In genomic region chr22:50305393-50305657, GRCh38 we compare ENCODE assay signal across 6 cellular contexts. TPM values are rescaled to one million over a fixed set of nuclear protein-coding genes. Genes with fewer than 3 reads are reported as not detected.
DNase-seq lines count a peak whose midpoint lies in the region; ATAC-seq, FAIRE-seq and TF ChIP-seq lines count a peak whose summit lies in the region.

No MANE protein-coding gene starts in this region.

- peak overlapping the region; percentile 61 for H4K91ac ChIP-seq in H1 (replicated peaks; ENCODE audit: insufficient read length, low read length)

- no peak for DNase-seq in HFFc6
- no peak for DNase-seq in H1 (ENCODE audit: low read depth in 1 of 2, low spot score in 2 of 2)
- no peak for DNase-seq in gastrocnemius medialis
- DNase-seq in HCEC 1CT = no peak
- no peak for DNase-seq in frontal cortex (ENCODE audit: low spot score in 2 of 2)

- no peaks in the 10 kb centered on the region; a peak in 2 of 7 replicates for H3K27me3 ChIP-seq in H1 (replicated peaks in 1 of 4; ENCODE audit: control insufficient read depth in 3 of 4, extremely low read depth in 1 of 4, insufficient read depth in 3 of 4, low read length in 3 of 4)
- H3K27me3 ChIP-seq in gastrocnemius medialis = peaks cover 0 to 5% (median 4%) of the 10 kb centered on the region in 3 donors

- H3K4me3 ChIP-seq in H1 (ENCODE audit: extremely low read depth in 1 of 4, insufficient read depth in 2 of 4, low read depth in 3 of 4, low read length in 4 of 4) (peak overlapping the region in 1 of 4 experiments; percentile 70; a peak in 1 of 8 replicates), gastrocnemius medialis (peak overlapping the region in 2 of 4 donors; percentile 59)

- H3K27me3 Mint-ChIP-seq in HFFc6 (ENCODE audit: insufficient read depth) = peaks cover 4% of the 10 kb centered on the region

- H3K4me1 Mint-ChIP-seq in HFFc6 (ENCODE audit: low read depth) = peaks cover 57% of the 10 kb centered on the region

- ATAC-seq in gastrocnemius medialis = no peak
- ATAC-seq in GM21526 (IDR thresholded peaks at IDR 0.05; ENCODE audit: low FRiP score, unreplicated experiment) = no peak

- peak overlapping the region in 1 of 2 experiments; percentile 4; a peak in 1 of 4 replicates for H3K4me2 ChIP-seq in H1 (ENCODE audit: insufficient read depth in 1 of 2, low read depth in 2 of 2, low read length in 2 of 2)

- no peak for FAIRE-seq in H1 (lab: Jason Lieb, UNC)
- no peak for FAIRE-seq in frontal cortex (lab: Jason Lieb, UNC)

- H4K5ac ChIP-seq in H1 (ENCODE audit: insufficient read length, low read depth, low read length) = no peak overlapping the region

- H3K23me2 ChIP-seq in H1 (ENCODE audit: low read depth, low read length) = peaks cover 4% of the 10 kb centered on the region; the same call in 1 of the 2 replicates

- no peak overlapping the region for H3K9ac ChIP-seq in H1 (replicated peaks in 1 of 4; ENCODE audit: extremely low read depth in 1 of 4, low read depth in 3 of 4, low read length in 3 of 4)

- POLR2A ChIA-PET in H1 (lab: Charles Lee; ENCODE audit: partially characterized antibody) = interaction anchor here (0.7 to 2.4 kb wide), 2 partner anchors 11 to 16 kb away, joined by 3 to 15 read pairs; no protein-coding TSS in a partner anchor

- no peak overlapping the region for H3K14ac ChIP-seq in H1 (ENCODE audit: insufficient read length)

- CTCF ChIA-PET in H1 (lab: Charles Lee; ENCODE audit: partially characterized antibody) = interaction anchor here (1.0 to 3.2 kb wide), 7 partner anchors 8 to 53 kb away, joined by 3 to 16 read pairs (median 7); no protein-coding TSS in a partner anchor

- TF ChIP-seq EP300 in H1 (IDR thresholded peaks at IDR 0.05; ENCODE audit: borderline replicate concordance in 1 of 2, low read depth in 2 of 2, low read length in 2 of 2) = no peak

- TF ChIP-seq POLR2A in H1 (IDR thresholded peaks at IDR 0.05; ENCODE audit: control extremely low read depth in 1 of 2, low read depth in 2 of 2, low read length in 2 of 2) (no peak), gastrocnemius medialis (IDR thresholded peaks at IDR 0.05) (no peak)

- peak overlapping the region; percentile 28; the same call in 1 of the 2 replicates for H3K27ac ChIP-seq in H1 (ENCODE audit: low read depth, low read length)
- H3K27ac ChIP-seq in gastrocnemius medialis = peak overlapping the region; percentile 51 to 75 (median 60)

- H3K79me1 ChIP-seq in H1 (ENCODE audit: low read depth, low read length) = peaks cover 4% of the 10 kb centered on the region

- H2BK120ac ChIP-seq in H1 (replicated peaks; ENCODE audit: low read depth, low read length) = peak overlapping the region; percentile 43

- peaks cover 3 to 39% (median 25%) of the 10 kb centered on the region in 4 experiments for H3K4me1 ChIP-seq in H1 (replicated peaks in 1 of 4; ENCODE audit: control insufficient read depth in 3 of 4, insufficient read depth in 4 of 4, low read length in 3 of 4)
- H3K4me1 ChIP-seq in gastrocnemius medialis = peaks cover 16 to 34% of the 10 kb centered on the region in 2 donors

- peak overlapping the region; percentile 93 for H3K27ac Mint-ChIP-seq in HFFc6

- in situ Hi-C loops in gastrocnemius medialis (cut with MboI; ENCODE audit: low sequenced_read_pairs in 4 of 4) = no loop called here

- H3K23ac ChIP-seq in H1 (ENCODE audit: insufficient read length) = no peak overlapping the region

- peaks cover 0 to 8% of the 10 kb centered on the region in 2 experiments; a peak in 2 of 4 replicates for H3K79me2 ChIP-seq in H1 (ENCODE audit: control insufficient read depth in 1 of 2, insufficient read depth in 2 of 2, low read length in 2 of 2)

- H2AK5ac ChIP-seq in H1 (ENCODE audit: low read depth, low read length) = peak overlapping the region; percentile 54

- H2BK20ac ChIP-seq in H1 (ENCODE audit: low read length) = no peak overlapping the region

- H2BK5ac ChIP-seq in H1 (ENCODE audit: low read depth, low read length) = 0 out of 2 replicates have a peak overlapping the region, but pooled peaks have one; percentile 39

- no peak for TF ChIP-seq RAD21 in H1 (IDR thresholded peaks at IDR 0.05 in 1 of 2, conservative IDR thresholded peaks at IDR 0.05 in 1 of 2; ENCODE audit: low read depth in 2 of 2, low read length in 2 of 2)

- no peaks in the 10 kb centered on the region for H3K36me3 Mint-ChIP-seq in HFFc6 (ENCODE audit: low read depth)

- TF ChIP-seq CTCF in HFFc6 (IDR thresholded peaks at IDR 0.05) (no peak), H1 (IDR thresholded peaks at IDR 0.05; ENCODE audit: control extremely low read depth in 1 of 3, insufficient read depth in 1 of 3, low read depth in 1 of 3, low read length in 3 of 3) (no peak), gastrocnemius medialis (IDR thresholded peaks at IDR 0.05 in 4 of 5, conservative IDR thresholded peaks at IDR 0.05 in 1 of 5) (no peak)

- H4K8ac ChIP-seq in H1 (ENCODE audit: extremely low read depth, insufficient read depth, low read length) = no peak overlapping the region

- no peak overlapping the region for H3K4ac ChIP-seq in H1 (replicated peaks; ENCODE audit: insufficient read length, low read depth, low read length)

- WGBS in H1 (ENCODE audit: extremely low coverage in 1 of 2, insufficient coverage in 1 of 2, insufficient read length in 1 of 2, insufficient replicate concordance in 2 of 2, low coverage in 1 of 2, low lambda C conversion rate in 2 of 2, missing lambda C conversion rate in 1 of 2), 2 experiments = 90% methylated on average over 9 of the region's 9 CpGs; no CpG with 5 or more reads in 1 of the 2 experiments

- H3K9me3 ChIP-seq in H1 (ENCODE audit: insufficient read depth in 2 of 2, low read depth in 1 of 2, low read length in 1 of 2) = no peaks in the 10 kb centered on the region; a peak in 1 of 4 replicates
- no peaks in the 10 kb centered on the region for H3K9me3 ChIP-seq in gastrocnemius medialis

- H3K36me3 ChIP-seq in H1 (ENCODE audit: control insufficient read depth in 2 of 4, insufficient read depth in 4 of 4, low read length in 3 of 4) = no peaks in the 10 kb centered on the region
- no peaks in the 10 kb centered on the region for H3K36me3 ChIP-seq in gastrocnemius medialis

- H2BK12ac ChIP-seq in H1 (ENCODE audit: low read depth, low read length) = no peak overlapping the region; the same call in 1 of the 2 replicates

- no peaks in the 10 kb centered on the region for H3K9me3 Mint-ChIP-seq in HFFc6

- peak overlapping the region; percentile 92; the same call in 1 of the 2 replicates for H2BK15ac ChIP-seq in H1 (ENCODE audit: low read length)

- H2AFZ ChIP-seq in H1 (ENCODE audit: low read length) = no peak overlapping the region

- peaks cover 8 to 24% of the 10 kb centered on the region in 2 experiments for H4K20me1 ChIP-seq in H1 (replicated peaks in 1 of 2; ENCODE audit: control insufficient read depth in 1 of 2, insufficient read depth in 2 of 2, low read length in 2 of 2)

- intact Hi-C loops in gastrocnemius medialis (cut with DNase I; ENCODE audit: low total_unique reads) = no loop called here

- no peak overlapping the region for H3K56ac ChIP-seq in H1 (replicated peaks; ENCODE audit: insufficient read length, low read depth, low read length)

- peak overlapping the region; percentile 92 for H3K4me3 Mint-ChIP-seq in HFFc6

- no peak overlapping the region; the same call in 1 of the 2 replicates for H3K18ac ChIP-seq in H1 (ENCODE audit: extremely low read depth, low read length)

RNA-seq across cellular contexts. Expression of gene PLXNB2, which starts 2.1 kb away (rescaled TPM):
- 100 to 1,000 TPM; 280 to 370 (median 291) TPM for total RNA-seq in HFFc6 (2021; fragmentation: NEBNext Ultra II Directional; extraction: Animal tissue kit (Norgen Biotek cat#: 25700))
- 92.8 and 106 TPM in 2 replicates for total RNA-seq in H1 (2021; fragmentation: NEBNext Ultra II Directional; extraction: Animal tissue kit (Norgen Biotek cat#: 25700))
- 58.3 and 83.3 TPM in 2 replicates for polyA plus RNA-seq in H1 (2011; rRNA removed)
- 58.5 TPM for polyA plus RNA-seq in H1 (2011; cell fraction: cytosol; rRNA removed)
- 226 TPM for polyA plus RNA-seq in H1 (2011; cell fraction: nucleus; rRNA removed)
- polyA plus RNA-seq in H1 (2012, experiment 1 of 2) = 63.1 to 97.9 TPM (median 90.3 TPM) in 4 replicates
- 97.7 TPM for polyA plus RNA-seq in H1 (2012, experiment 2 of 2)
- polyA plus RNA-seq in H1 (2013, experiment 1 of 2) = 115 TPM
- 92.5 TPM for polyA plus RNA-seq in H1 (2013, experiment 2 of 2)
- 71.0 and 71.3 TPM in 2 replicates for polyA minus RNA-seq in H1 (2011; rRNA and poly(A)+ RNA removed)
- 70.6 TPM for polyA minus RNA-seq in H1 (2011; cell fraction: cytosol; rRNA and poly(A)+ RNA removed)
- 62.9 TPM for polyA minus RNA-seq in H1 (2011; cell fraction: nucleus; rRNA and poly(A)+ RNA removed)
- 10 to 100 TPM in 1 of 4 donors, 1 to 10 TPM in 3; 8.0 to 11.8 (median 9.0) TPM for total RNA-seq in gastrocnemius medialis
- total RNA-seq in frontal cortex = 44.4 TPM

RNA-seq across cellular contexts. Expression of gene DENND6B, which starts 21.5 kb away (rescaled TPM):
- 1 to 10 TPM; 1.4 to 2.5 (median 1.9) TPM for total RNA-seq in HFFc6 (2021; fragmentation: NEBNext Ultra II Directional; extraction: Animal tissue kit (Norgen Biotek cat#: 25700))
- total RNA-seq in H1 (2021; fragmentation: NEBNext Ultra II Directional; extraction: Animal tissue kit (Norgen Biotek cat#: 25700)) = 1.1 TPM in 2 replicates
- polyA plus RNA-seq in H1 (2011; rRNA removed) = 1.9 and 3.6 TPM in 2 replicates
- polyA plus RNA-seq in H1 (2011; cell fraction: cytosol; rRNA removed) = 2.0 TPM
- polyA plus RNA-seq in H1 (2011; cell fraction: nucleus; rRNA removed) = 13.0 TPM
- polyA plus RNA-seq in H1 (2012, experiment 1 of 2) = 0.58 to 2.1 TPM (median 1.6 TPM) in 4 replicates
- 0.84 TPM for polyA plus RNA-seq in H1 (2012, experiment 2 of 2)
- polyA plus RNA-seq in H1 (2013, experiment 1 of 2) = 0.75 TPM
- polyA plus RNA-seq in H1 (2013, experiment 2 of 2) = 0.75 TPM
- polyA minus RNA-seq in H1 (2011; rRNA and poly(A)+ RNA removed) = 0.32 and 0.50 TPM in 2 replicates
- polyA minus RNA-seq in H1 (2011; cell fraction: cytosol; rRNA and poly(A)+ RNA removed) = 1.2 TPM
- polyA minus RNA-seq in H1 (2011; cell fraction: nucleus; rRNA and poly(A)+ RNA removed) = 1.4 TPM
- total RNA-seq in gastrocnemius medialis (under 1 TPM in 3 of 4 donors, not detected in 1; 0.55 to 0.84 (median 0.68) TPM), frontal cortex (19.6 TPM)

RNA-seq across cellular contexts. Expression of gene MAPK11, which starts 35.1 kb away (rescaled TPM):
- 10 to 100 TPM in 1 of 6 experiments, 1 to 10 TPM in 5; 6.0 to 10.2 (median 7.8) TPM for total RNA-seq in HFFc6 (2021; fragmentation: NEBNext Ultra II Directional; extraction: Animal tissue kit (Norgen Biotek cat#: 25700))
- total RNA-seq in H1 (2021; fragmentation: NEBNext Ultra II Directional; extraction: Animal tissue kit (Norgen Biotek cat#: 25700)) = 1.5 TPM in 2 replicates
- 0.70 and 1.5 TPM in 2 replicates for polyA plus RNA-seq in H1 (2011; rRNA removed)
- polyA plus RNA-seq in H1 (2011; cell fraction: cytosol; rRNA removed) = 1.1 TPM
- polyA plus RNA-seq in H1 (2011; cell fraction: nucleus; rRNA removed) = 4.6 TPM
- polyA plus RNA-seq in H1 (2012, experiment 1 of 2) = 0.36 to 1.7 TPM (median 1.1 TPM) in 4 replicates
- polyA plus RNA-seq in H1 (2012, experiment 2 of 2) = 0.45 TPM
- polyA plus RNA-seq in H1 (2013, experiment 1 of 2) = 0.87 TPM
- polyA plus RNA-seq in H1 (2013, experiment 2 of 2) = 0.96 TPM
- 0.57 and 0.68 TPM in 2 replicates for polyA minus RNA-seq in H1 (2011; rRNA and poly(A)+ RNA removed)
- polyA minus RNA-seq in H1 (2011; cell fraction: cytosol; rRNA and poly(A)+ RNA removed) = not detected
- 1.00 TPM for polyA minus RNA-seq in H1 (2011; cell fraction: nucleus; rRNA and poly(A)+ RNA removed)
- total RNA-seq in gastrocnemius medialis (1 to 10 TPM; 1.8 to 4.2 (median 3.4) TPM), frontal cortex (16.3 TPM)

RNA-seq across cellular contexts. Expression of gene PPP6R2, which starts 37.8 kb away (rescaled TPM):
- 10 to 100 TPM; 41.9 to 47.0 (median 43.6) TPM for total RNA-seq in HFFc6 (2021; fragmentation: NEBNext Ultra II Directional; extraction: Animal tissue kit (Norgen Biotek cat#: 25700))
- 32.2 and 32.3 TPM in 2 replicates for total RNA-seq in H1 (2021; fragmentation: NEBNext Ultra II Directional; extraction: Animal tissue kit (Norgen Biotek cat#: 25700))
- 25.0 and 33.1 TPM in 2 replicates for polyA plus RNA-seq in H1 (2011; rRNA removed)
- polyA plus RNA-seq in H1 (2011; cell fraction: cytosol; rRNA removed) = 34.4 TPM
- 140 TPM for polyA plus RNA-seq in H1 (2011; cell fraction: nucleus; rRNA removed)
- polyA plus RNA-seq in H1 (2012, experiment 1 of 2) = 24.5 to 41.1 TPM (median 35.3 TPM) in 4 replicates
- 25.1 TPM for polyA plus RNA-seq in H1 (2012, experiment 2 of 2)
- polyA plus RNA-seq in H1 (2013, experiment 1 of 2) = 17.9 TPM
- polyA plus RNA-seq in H1 (2013, experiment 2 of 2) = 16.7 TPM
- polyA minus RNA-seq in H1 (2011; rRNA and poly(A)+ RNA removed) = 30.2 and 31.7 TPM in 2 replicates
- polyA minus RNA-seq in H1 (2011; cell fraction: cytosol; rRNA and poly(A)+ RNA removed) = 23.9 TPM
- polyA minus RNA-seq in H1 (2011; cell fraction: nucleus; rRNA and poly(A)+ RNA removed) = 34.9 TPM
- total RNA-seq in gastrocnemius medialis (10 to 100 TPM; 55.7 to 96.2 (median 74.1) TPM), frontal cortex (62.4 TPM)

RNA-seq across cellular contexts. Expression of gene MAPK12, which starts 43.8 kb away (rescaled TPM):
- total RNA-seq in HFFc6 (2021; fragmentation: NEBNext Ultra II Directional; extraction: Animal tissue kit (Norgen Biotek cat#: 25700)) = 10 to 100 TPM; 31.4 to 39.5 (median 34.1) TPM
- 15.6 and 20.3 TPM in 2 replicates for total RNA-seq in H1 (2021; fragmentation: NEBNext Ultra II Directional; extraction: Animal tissue kit (Norgen Biotek cat#: 25700))
- 17.3 and 25.9 TPM in 2 replicates for polyA plus RNA-seq in H1 (2011; rRNA removed)
- 24.5 TPM for polyA plus RNA-seq in H1 (2011; cell fraction: cytosol; rRNA removed)
- polyA plus RNA-seq in H1 (2011; cell fraction: nucleus; rRNA removed) = 83.3 TPM
- polyA plus RNA-seq in H1 (2012, experiment 1 of 2) = 13.2 to 20.0 TPM (median 18.2 TPM) in 4 replicates
- polyA plus RNA-seq in H1 (2012, experiment 2 of 2) = 15.2 TPM
- 14.5 TPM for polyA plus RNA-seq in H1 (2013, experiment 1 of 2)
- polyA plus RNA-seq in H1 (2013, experiment 2 of 2) = 11.9 TPM
- polyA minus RNA-seq in H1 (2011; rRNA and poly(A)+ RNA removed) = 8.8 and 9.6 TPM in 2 replicates
- polyA minus RNA-seq in H1 (2011; cell fraction: cytosol; rRNA and poly(A)+ RNA removed) = 11.2 TPM
- polyA minus RNA-seq in H1 (2011; cell fraction: nucleus; rRNA and poly(A)+ RNA removed) = 19.5 TPM
- 100 to 1,000 TPM; 126 to 290 (median 219) TPM for total RNA-seq in gastrocnemius medialis
- 11.4 TPM for total RNA-seq in frontal cortex
